17 cellular contexts compared by ENCODE assay signal in genomic region chr4:86973668-86974067, GRCh38. TPM values are rescaled to one million over a fixed set of nuclear protein-coding genes. Genes with fewer than 3 reads are reported as not detected.
DNase-seq lines count a peak whose midpoint lies in the region; ATAC-seq, FAIRE-seq and TF ChIP-seq lines count a peak whose summit lies in the region.
"Had no signal": no experiment of that assay in that cellular context is flagged by ENCODE, and none has a peak within 500 bp of the region (broad histone marks: within the 10 kb centered on the region; RNA-seq: fewer than 3 reads in every experiment).

No MANE protein-coding gene starts in this region.

- dilution Hi-C loops in keratinocyte (cut with MboI; ENCODE audit: extremely low pct_ligation_motif_present, low sequenced_read_pairs), result no loop called here

- H3K4me2 ChIP-seq in BLaER1 treated with 17β-estradiol and CSF1 and Interleukin-3, amounts not matched to agents 10 nM and 100 nM, result peak overlapping the region; percentile 56 to 87 (median 74)
- H3K4me2 ChIP-seq in PC-9 (peak overlapping the region; percentile 64; the same call in 1 of the 2 replicates), keratinocyte (ENCODE audit: control insufficient read depth, extremely low read depth, insufficient read depth, low read depth, low read length) (peak overlapping the region; percentile 54)

- intact Hi-C loops in PC-9 (cut with micrococcal nuclease; ENCODE audit: unreplicated experiment) (loop anchor here (5.0 kb wide), 1 partner anchor 36 kb away; the partner anchor contains the start of gene AFF1), posterior vena cava (cut with DNase I) (no loop called here)

- no peak overlapping the region for H2AFZ ChIP-seq in PC-9
- H2AFZ ChIP-seq in keratinocyte (ENCODE audit: control insufficient read depth, low read length), result no peak overlapping the region

- H3K79me2 ChIP-seq in PC-9 (ENCODE audit: low read depth), result peaks cover 17% of the 10 kb centered on the region; the same call in 1 of the 2 replicates
- peaks cover 51% of the 10 kb centered on the region for H3K79me2 ChIP-seq in keratinocyte (ENCODE audit: control insufficient read depth, insufficient read depth, low read length)

- peaks cover 0 to 74% (median 0%) of the 10 kb centered on the region in 11 experiments; a peak in 4 of 22 replicates for H4K20me1 ChIP-seq in BLaER1 treated with 17β-estradiol and CSF1 and Interleukin-3, amounts not matched to agents 10 nM and 100 nM
- H4K20me1 ChIP-seq in PC-9 (ENCODE audit: insufficient read depth) (no peaks in the 10 kb centered on the region), keratinocyte (ENCODE audit: control insufficient read depth, extremely low read depth, insufficient read depth, low read length) (peaks cover 3% of the 10 kb centered on the region)

- ATAC-seq in esophagus mucosa, result no peak
- ATAC-seq: activated T-cell treated with anti-CD3 and anti-CD28 coated beads, Interleukin-2, amount 50 U/mL, for 72 hours had no signal

- H3K9me3 ChIP-seq in BLaER1 treated with 17β-estradiol and CSF1 and Interleukin-3, amounts not matched to agents 10 nM and 100 nM (replicated peaks in 1 of 11), result no peaks in the 10 kb centered on the region
- H3K9me3 ChIP-seq in PC-9 (ENCODE audit: insufficient read depth, low read depth) (no peaks in the 10 kb centered on the region), keratinocyte (ENCODE audit: control insufficient read depth, low read depth, low read length) (no peaks in the 10 kb centered on the region)
- H3K9me3 ChIP-seq: BE2C, left lung, tibial nerve had no signal

- no peaks in the 10 kb centered on the region for H3K9me2 ChIP-seq in PC-9 (ENCODE audit: insufficient read depth)

- peaks cover 89 to 100% (median 93%) of the 10 kb centered on the region in 10 experiments for H3K4me1 ChIP-seq in BLaER1 treated with 17β-estradiol and CSF1 and Interleukin-3, amounts not matched to agents 10 nM and 100 nM
- H3K4me1 ChIP-seq in PC-9 (replicated peaks; ENCODE audit: insufficient read depth) (peaks cover 29% of the 10 kb centered on the region), keratinocyte (ENCODE audit: control insufficient read depth, extremely low read depth, insufficient read depth, low read length) (peaks cover 45% of the 10 kb centered on the region)

- DNase-seq in GM19239 (ENCODE audit: insufficient read length, low spot score) (no peak), PC-9 (no peak), keratinocyte (ENCODE audit: low read depth, low spot score) (no peak), A172 (ENCODE audit: low spot score) (no peak), globus pallidus (ENCODE audit: low spot score) (no peak), posterior vena cava (ENCODE audit: low spot score) (no peak)
- DNase-seq: activated T-cell treated with anti-CD3 and anti-CD28 coated beads, Interleukin-2, amount 50 U/mL, for 72 hours; BE2C; central memory CD4-positive, alpha-beta T cell; effector memory CD4-positive, alpha-beta T cell; NCI-H1417 treated with DMSO at 0.1 percent for 48 hours had no signal

- POLR2A ChIA-PET in PC-9 (lab: Charles Lee; ENCODE audit: unreplicated experiment), result interaction anchor here (0.5 to 0.6 kb wide), 2 partner anchors 37 to 39 kb away, joined by 3 to 11 read pairs; no protein-coding TSS in a partner anchor

- H3K27ac ChIP-seq in BLaER1 treated with 17β-estradiol and CSF1 and Interleukin-3, amounts not matched to agents 10 nM and 100 nM, result peak overlapping the region in 9 of 11 experiments; percentile 55 to 80 (median 75); a peak in 19 of 22 replicates
- H3K27ac ChIP-seq in PC-9 (no peak overlapping the region), keratinocyte (ENCODE audit: control insufficient read depth, insufficient read depth, low read length) (no peak overlapping the region)
- H3K27ac ChIP-seq: tibial nerve had no signal

- no peak overlapping the region for H3K4me3 ChIP-seq in BLaER1 treated with 17β-estradiol and CSF1 and Interleukin-3, amounts not matched to agents 10 nM and 100 nM
- H3K4me3 ChIP-seq in PC-9 (no peak overlapping the region), keratinocyte (ENCODE audit: control insufficient read depth in 2 of 3, extremely low read depth in 1 of 3, insufficient read depth in 2 of 3, low read depth in 1 of 3, low read length in 3 of 3) (no peak overlapping the region)
- H3K4me3 ChIP-seq: left lung, tibial nerve had no signal

- FAIRE-seq in GM19239 (lab: Jason Lieb, UNC) (peak; percentile 35), keratinocyte (lab: Jason Lieb, UNC) (no peak)
- FAIRE-seq: small intestine, TTC549 had no signal

- no TSS peak for BruUV-seq in PC-9 (replicated peaks; lab: Mats Ljungman, UMichigan)

- CTCF ChIA-PET in PC-9 (lab: Charles Lee), result no interaction called here

- H3K27me3 ChIP-seq in BLaER1 treated with 17β-estradiol and CSF1 and Interleukin-3, amounts not matched to agents 10 nM and 100 nM, result no peaks in the 10 kb centered on the region
- H3K27me3 ChIP-seq in PC-9 (ENCODE audit: insufficient read depth, low read depth) (no peaks in the 10 kb centered on the region), keratinocyte (ENCODE audit: control insufficient read depth, extremely low read depth, insufficient read depth, low read length) (no peaks in the 10 kb centered on the region)
- H3K27me3 ChIP-seq: BE2C, left lung, tibial nerve had no signal

- H3K36me3 ChIP-seq in BLaER1 treated with 17β-estradiol and CSF1 and Interleukin-3, amounts not matched to agents 10 nM and 100 nM, result peaks cover 4 to 58% (median 32%) of the 10 kb centered on the region in 11 experiments; a peak in 16 of 22 replicates
- H3K36me3 ChIP-seq in PC-9 (ENCODE audit: low read depth) (no peaks in the 10 kb centered on the region), keratinocyte (ENCODE audit: control insufficient read depth in 2 of 2, extremely low read depth in 1 of 2, insufficient read depth in 2 of 2, low read length in 2 of 2) (peaks cover under 1 to 4% of the 10 kb centered on the region in 2 experiments)
- H3K36me3 ChIP-seq: BE2C, left lung, tibial nerve had no signal

- no peak for TF ChIP-seq CTCF in PC-9 (conservative IDR thresholded peaks at IDR 0.05)
- TF ChIP-seq CTCF in keratinocyte (optimal IDR thresholded peaks at IDR 0.05 in 1 of 3, IDR thresholded peaks at IDR 0.05 in 1 of 3, conservative IDR thresholded peaks at IDR 0.05 in 1 of 3; ENCODE audit: extremely low read depth in 1 of 3, insufficient read depth in 2 of 3, low read length in 3 of 3), result no peak

- peaks cover 4% of the 10 kb centered on the region for H3K9me1 ChIP-seq in keratinocyte (ENCODE audit: control insufficient read depth, extremely low read depth, insufficient read depth, low read length)

- H3F3A ChIP-seq in PC-9 (ENCODE audit: insufficient read depth, low read depth), result peaks cover 10% of the 10 kb centered on the region

- H3K9ac ChIP-seq in BLaER1 treated with 17β-estradiol and CSF1 and Interleukin-3, amounts not matched to agents 10 nM and 100 nM, result peak overlapping the region in 9 of 11 experiments; percentile 21 to 59 (median 45); a peak in 9 of 22 replicates
- H3K9ac ChIP-seq in keratinocyte (ENCODE audit: control insufficient read depth, extremely low read depth, insufficient read depth, low read length), result no peak overlapping the region

RNA-seq across cellular contexts. Expression of gene AFF1, which starts 38.9 kb away (rescaled TPM):
- 45.3 and 52.8 TPM in 2 replicates for total RNA-seq in PC-9 (2021)
- 10.9 to 23.9 TPM (median 14.4 TPM) in 3 replicates for polyA plus RNA-seq in keratinocyte
- polyA plus RNA-seq in keratinocyte (2011; ENCODE audit: low read depth), result 61.3 TPM
- polyA plus RNA-seq in keratinocyte (2011; cell fraction: cytosol; rRNA removed), result 16.7 and 25.6 TPM in 2 replicates
- polyA plus RNA-seq in keratinocyte (2011; cell fraction: nucleus; rRNA removed), result 68.9 and 70.7 TPM in 2 replicates
- polyA plus RNA-seq in keratinocyte (2012; ENCODE audit: low replicate concordance), result 11.6 and 32.3 TPM in 2 replicates
- polyA minus RNA-seq in keratinocyte, result 44.9 to 57.0 TPM (median 56.8 TPM) in 3 replicates
- 18.2 TPM for polyA minus RNA-seq in keratinocyte (2011; cell fraction: cytosol; rRNA and poly(A)+ RNA removed)
- polyA minus RNA-seq in keratinocyte (2011; cell fraction: nucleus; rRNA and poly(A)+ RNA removed), result 40.5 and 98.4 TPM in 2 replicates
- total RNA-seq in A172 (2014; rRNA removed; shearing (Covaris generic)), result 5.4 and 5.8 TPM in 2 replicates
- 39.8 TPM for total RNA-seq in esophagus mucosa
- 10 to 100 TPM; 89.5 to 97.5 TPM for total RNA-seq in posterior vena cava

Comparison
In these comparisons a context has a peak if more than half of its experiments do, and no peak if none do; other contexts are left out.
1. H3K27ac ChIP-seq: peak in BLaER1 treated with 17β-estradiol and CSF1 and Interleukin-3, amounts not matched to agents 10 nM and 100 nM (9 of 11); none in PC-9 (single experiment) and keratinocyte (single experiment).
2. Peak in every context shown above with its lines, with median percentiles within 50 percentile points of each other: H3K4me2 ChIP-seq.